Comparison of ENCODE assay signal across 8 cellular contexts in genomic region chr9:89278997-89279739, GRCh38. TPM values are rescaled to one million over a fixed set of nuclear protein-coding genes. Genes with fewer than 3 reads are reported as not detected.
DNase-seq lines count a peak whose midpoint lies in the region; ATAC-seq, FAIRE-seq and TF ChIP-seq lines count a peak whose summit lies in the region.

No MANE protein-coding gene starts in this region.

- no peak for TF ChIP-seq POLR2A in gastrocnemius medialis (IDR thresholded peaks at IDR 0.05)

- H3K4me3 ChIP-seq in A673 (ENCODE audit: low read depth, low read length, poor library complexity, severe bottlenecking): no peak overlapping the region
- H3K4me3 ChIP-seq in gastrocnemius medialis: no peak overlapping the region
- H3K4me3 ChIP-seq in aorta (ENCODE audit: low read length in 2 of 2): no peak overlapping the region

- WGBS in aorta, 2 donors: 65 to 71% methylated on average over 5 of the region's 5 CpGs

- H3K36me3 ChIP-seq in A673 (ENCODE audit: insufficient read depth, low read length, poor library complexity, severe bottlenecking) (no peaks in the 10 kb centered on the region), gastrocnemius medialis (no peaks in the 10 kb centered on the region), aorta (ENCODE audit: control insufficient read depth in 1 of 2, insufficient read depth in 2 of 2, low read length in 1 of 2) (no peaks in the 10 kb centered on the region)

- peak; percentile 81 for FAIRE-seq in TTC549 (lab: Jason Lieb, UNC)

- in situ Hi-C loops in gastrocnemius medialis (cut with MboI; ENCODE audit: low sequenced_read_pairs in 4 of 4): loop anchor here in 2 of 4 donors (10.0 to 25.0 kb wide), 2 partner anchors 684 to 717 kb away; no protein-coding TSS in a partner anchor

- H3K27me3 ChIP-seq in A673 (replicated peaks; ENCODE audit: insufficient read depth, low read depth, low read length, poor library complexity): no peaks in the 10 kb centered on the region
- H3K27me3 ChIP-seq in gastrocnemius medialis: no peaks in the 10 kb centered on the region
- no peaks in the 10 kb centered on the region for H3K27me3 ChIP-seq in aorta (ENCODE audit: control insufficient read depth in 1 of 2, insufficient read depth in 2 of 2, low read length in 1 of 2)

- H3K4me1 ChIP-seq in A673 (ENCODE audit: insufficient read depth, low read length, poor library complexity, severe bottlenecking) (no peaks in the 10 kb centered on the region), gastrocnemius medialis (no peaks in the 10 kb centered on the region), aorta (ENCODE audit: control insufficient read depth in 1 of 2, insufficient read depth in 2 of 2, low read length in 2 of 2) (no peaks in the 10 kb centered on the region)

- intact Hi-C loops in A673 (cut with micrococcal nuclease; ENCODE audit: unreplicated experiment) (loop anchor here (2.0 to 5.0 kb wide), 2 partner anchors 98 to 272 kb away; no protein-coding TSS in a partner anchor), gastrocnemius medialis (cut with DNase I; ENCODE audit: low total_unique reads) (loop anchor here (10.0 kb wide), 1 partner anchor 1316 kb away; no protein-coding TSS in a partner anchor), aorta (cut with DNase I) (loop anchor here in 1 of 2 donors (5.0 to 10.0 kb wide), 2 partner anchors 104 to 687 kb away; partner anchors contain the start of gene SHC3)

- CTCF ChIA-PET in A673 (lab: Charles Lee): interaction anchor here (0.5 to 1.0 kb wide), 6 partner anchors 24 to 1602 kb away, joined by 3 to 5 read pairs (median 3); no protein-coding TSS in a partner anchor

- no TSS peak for BruUV-seq in A673 (replicated peaks; lab: Mats Ljungman, UMichigan)

- H3K27ac ChIP-seq in A673 (ENCODE audit: low read depth, low read length, poor library complexity, severe bottlenecking) (no peak overlapping the region), gastrocnemius medialis (no peak overlapping the region), aorta (ENCODE audit: low read depth in 1 of 2, low read length in 2 of 2) (no peak overlapping the region)

- ATAC-seq in gastrocnemius medialis: no peak
- ATAC-seq in aorta (ENCODE audit: low FRiP score): no peak
- no peak for ATAC-seq in GM18909 (IDR thresholded peaks at IDR 0.05; ENCODE audit: poor library complexity, unreplicated experiment)

- POLR2A ChIA-PET in A673 (lab: Charles Lee; ENCODE audit: low non-redundant PET): no interaction called here

- H3K9me3 ChIP-seq in A673 (ENCODE audit: low read depth, low read length, poor library complexity, severe bottlenecking) (peaks cover 11% of the 10 kb centered on the region), gastrocnemius medialis (no peaks in the 10 kb centered on the region), aorta (ENCODE audit: control insufficient read depth, low read length) (peaks cover 3% of the 10 kb centered on the region)

- TF ChIP-seq CTCF in A673 (conservative IDR thresholded peaks at IDR 0.05; ENCODE audit: low read depth, low read length) (peak; percentile 76), gastrocnemius medialis (IDR thresholded peaks at IDR 0.05 in 4 of 5, conservative IDR thresholded peaks at IDR 0.05 in 1 of 5) (peak in 4 of 5 experiments; percentile 8 to 54 (median 35))

- DNase-seq in A673 (ENCODE audit: low spot score) (peak; percentile 74), ELF-1 (ENCODE audit: low read depth, low spot score) (peak; percentile 10), Kasumi-1 (lab: John Stamatoyannopoulos, UW) (peak; percentile 68 to 79), germinal center (ENCODE audit: low spot score) (peak; percentile 40), gastrocnemius medialis (no peak), aorta (no peak)

RNA-seq across cellular contexts. Expression of gene CKS2, which starts 31.8 kb away (rescaled TPM):
- total RNA-seq in A673 (2021): 301 and 344 TPM in 2 replicates
- 10 to 100 TPM in 1 of 4 donors, 1 to 10 TPM in 3; 6.5 to 13.2 (median 6.9) TPM for total RNA-seq in gastrocnemius medialis
- 1 to 10 TPM; 5.4 to 8.9 TPM for total RNA-seq in aorta
- 10 to 100 TPM in 1 of 2 donors, 1 to 10 TPM in 1; 5.7 to 14.9 TPM for polyA plus RNA-seq in aorta

RNA-seq across cellular contexts. Expression of gene SECISBP2, which starts 39.1 kb away (rescaled TPM):
- 44.4 and 54.1 TPM in 2 replicates for total RNA-seq in A673 (2021)
- total RNA-seq in gastrocnemius medialis: 10 to 100 TPM; 40.2 to 70.8 (median 54.9) TPM
- 10 to 100 TPM; 47.2 to 49.0 TPM for total RNA-seq in aorta
- 10 to 100 TPM in 1 of 2 donors, 1 to 10 TPM in 1; 7.0 to 29.9 TPM for polyA plus RNA-seq in aorta

Comparison
In these comparisons a context has a peak if more than half of its experiments do, and no peak if none do; other contexts are left out.
1. DNase-seq: peak in A673 (single experiment), ELF-1 (single experiment), Kasumi-1 (2 of 2) and germinal center (single experiment); none in gastrocnemius medialis (0 of 2) and aorta (0 of 2).
2. RNA of gene CKS2, which starts 31.8 kb away (total RNA-seq): 301 to 344 TPM in A673; 5.4 to 8.9 TPM in aorta and 6.5 to 13.2 TPM in gastrocnemius medialis; every median in the first group is over 10 times any median in the second.